ENCODE assay signal across 6 cellular contexts in genomic region chr18:52462853-52463252, GRCh38.
"Had no signal": no experiment of that assay in that cellular context is flagged by ENCODE, and none has a peak within 500 bp of the region (broad histone marks: within the 10 kb centered on the region; RNA-seq: fewer than 3 reads in every experiment).

No MANE protein-coding gene starts in this region.

- ATAC-seq: HepG2, K562 had no signal

- DNase-seq: IMR-90, KBM-7, KG1 had no signal

- H3K4me3 ChIP-seq: K562 had no signal

- H3K27ac ChIP-seq: HL-60 had no signal
